In the genomic region with DNA sequence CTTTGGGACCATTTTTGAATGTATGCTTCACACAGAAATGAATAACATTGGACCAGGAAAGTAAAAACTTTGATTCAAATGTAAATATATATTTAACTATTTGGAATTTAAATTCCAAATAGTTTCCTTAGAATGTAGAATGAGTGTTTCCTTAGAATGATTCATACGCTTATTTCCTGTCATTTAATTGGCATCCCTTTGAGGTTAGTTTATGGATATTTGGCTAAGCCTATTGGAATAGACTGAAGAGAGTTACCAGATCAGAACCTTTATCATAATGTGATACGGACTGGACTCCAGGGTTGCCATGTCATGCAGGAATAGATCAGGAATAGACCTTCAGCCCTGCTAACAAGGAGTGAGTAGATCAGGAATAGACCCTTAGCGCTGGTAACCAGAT, we compare ENCODE assay signal across 22 cellular contexts.
DNase-seq lines count a peak whose midpoint lies in the region; ATAC-seq, FAIRE-seq and TF ChIP-seq lines count a peak whose summit lies in the region.
"Had no signal": no experiment of that assay in that cellular context is flagged by ENCODE, and none has a peak within 500 bp of the region (broad histone marks: within the 10 kb centered on the region; RNA-seq: fewer than 3 reads in every experiment).

No MANE protein-coding gene starts in this region.

- H3K9me1 ChIP-seq in IMR-90 (ENCODE audit: insufficient read depth, low read length): no peaks in the 10 kb centered on the region

- TF ChIP-seq POLR2A in IMR-90 (IDR thresholded peaks at IDR 0.05; ENCODE audit: low read depth, low read length): no peak

- H3K4me3 ChIP-seq in IMR-90 (ENCODE audit: insufficient read depth, low read depth, low read length): no peak overlapping the region
- H3K4me3 ChIP-seq in fibroblast of lung (replicated peaks in 1 of 4; ENCODE audit: control extremely low read depth in 1 of 4, insufficient read depth in 1 of 4, low read depth in 3 of 4, low read length in 4 of 4): no peak overlapping the region
- H3K4me3 ChIP-seq in skeletal muscle satellite cell (ENCODE audit: low read length): no peak overlapping the region
- H3K4me3 ChIP-seq in kidney (ENCODE audit: low read length in 2 of 2): no peak overlapping the region

- H4K5ac ChIP-seq in IMR-90 (ENCODE audit: low read depth, low read length): peak overlapping the region; percentile 84; the same call in 1 of the 2 replicates

- no TSS peak for BruUV-seq in IMR-90 (replicated peaks; lab: Mats Ljungman, UMichigan)

- FAIRE-seq in kidney (lab: Jason Lieb, UNC): no peak
- FAIRE-seq: A204.1, HTR-8/SVneo had no signal

- H3K23ac ChIP-seq in IMR-90 (ENCODE audit: low read depth, low read length): peak overlapping the region; percentile 22; the same call in 1 of the 2 replicates

- H3K4me1 ChIP-seq in IMR-90 (ENCODE audit: control insufficient read depth, insufficient read depth, low read length) (peaks cover 2% of the 10 kb centered on the region; the same call in 1 of the 2 replicates), fibroblast of lung (ENCODE audit: control insufficient read depth, extremely low read depth, insufficient read depth, low read length) (no peaks in the 10 kb centered on the region), skeletal muscle satellite cell (ENCODE audit: control insufficient read depth, insufficient read depth, low read length) (peaks cover 3% of the 10 kb centered on the region), kidney (ENCODE audit: control insufficient read depth in 1 of 2, insufficient read depth in 1 of 2, low read depth in 1 of 2, low read length in 2 of 2) (no peaks in the 10 kb centered on the region)

- peaks cover 2% of the 10 kb centered on the region; the same call in 1 of the 2 replicates for H3K9me3 ChIP-seq in IMR-90 (ENCODE audit: control insufficient read depth, insufficient read depth, low read length)
- H3K9me3 ChIP-seq in fibroblast of lung (ENCODE audit: control insufficient read depth, insufficient read depth, low read depth, low read length): no peaks in the 10 kb centered on the region
- H3K9me3 ChIP-seq in skeletal muscle satellite cell (replicated peaks; ENCODE audit: low read length): no peaks in the 10 kb centered on the region
- no peaks in the 10 kb centered on the region for H3K9me3 ChIP-seq in kidney (ENCODE audit: control insufficient read depth in 1 of 2, low read length in 2 of 2)

- POLR2A ChIA-PET in IMR-90 (lab: Charles Lee; ENCODE audit: unreplicated experiment): no interaction called here

- H3K9ac ChIP-seq in IMR-90 (ENCODE audit: low read depth, low read length) (no peak overlapping the region), fibroblast of lung (ENCODE audit: insufficient read depth, low read length) (no peak overlapping the region), skeletal muscle satellite cell (ENCODE audit: low read depth, low read length) (no peak overlapping the region), kidney (ENCODE audit: low read length in 2 of 2) (no peak overlapping the region)

- no peak overlapping the region for H2AK9ac ChIP-seq in IMR-90 (replicated peaks; ENCODE audit: low read depth, low read length, poor library complexity)

- intact Hi-C loops in IMR-90 (cut with micrococcal nuclease): loop anchor here (5.0 kb wide), 1 partner anchor 94 kb away; no protein-coding TSS in a partner anchor
- intact Hi-C loops in kidney (cut with DNase I): no loop called here

- peak; percentile 16 for DNase-seq in EL
- DNase-seq in IMR-90: peak; percentile 47
- peak in 1 of 2 donors; percentile 48 for DNase-seq in fibroblast of lung (ENCODE audit: low read depth in 2 of 2)
- no peak for DNase-seq in DMS114 treated with DMSO at 0.1 percent for 48 hours (lab: John Stamatoyannopoulos, UW; ENCODE audit: unreplicated experiment)
- no peak for DNase-seq in SK-N-DZ (ENCODE audit: low spot score)
- DNase-seq in kidney: no peak
- DNase-seq: CD4-positive, CD25-positive, alpha-beta regulatory T cell; DMS153; GDM1; H9; NCI-H1105; NCI-H146; NCI-H2029 treated with DMSO at 0.1 percent for 48 hours; NCI-H226; NCI-H510A treated with DMSO at 0.1 percent for 48 hours; NCI-H748 treated with DMSO at 0.1 percent for 48 hours; T-helper 1 cell had no signal

- H2AK5ac ChIP-seq in IMR-90 (ENCODE audit: low read depth, low read length): no peak overlapping the region

- peak overlapping the region; percentile 94 for H2BK120ac ChIP-seq in IMR-90 (ENCODE audit: low read depth, low read length)

- H3K56ac ChIP-seq in IMR-90 (ENCODE audit: extremely low read depth, insufficient read depth, low read length): peak overlapping the region; percentile 9; the same call in 1 of the 2 replicates

- H3K79me1 ChIP-seq in IMR-90 (ENCODE audit: low read depth in 1 of 2, low read length in 2 of 2): no peaks in the 10 kb centered on the region

- peak overlapping the region; percentile 67 for H3K4ac ChIP-seq in IMR-90 (ENCODE audit: low read depth, low read length)

- peak overlapping the region; percentile 50; the same call in 1 of the 2 replicates for H3K14ac ChIP-seq in IMR-90 (replicated peaks; ENCODE audit: low read depth, low read length)

- peak overlapping the region; percentile 80; the same call in 1 of the 2 replicates for H2BK20ac ChIP-seq in IMR-90 (ENCODE audit: low read depth, low read length)

- H3K27me3 ChIP-seq in IMR-90 (ENCODE audit: control insufficient read depth, insufficient read depth, low read length) (no peaks in the 10 kb centered on the region), fibroblast of lung (ENCODE audit: control insufficient read depth, insufficient read depth, low read length) (no peaks in the 10 kb centered on the region), skeletal muscle satellite cell (ENCODE audit: control insufficient read depth, insufficient read depth, low read length) (no peaks in the 10 kb centered on the region)

- peak overlapping the region; percentile 73; the same call in 1 of the 2 replicates for H3K27ac ChIP-seq in IMR-90 (ENCODE audit: insufficient read depth, low read length)
- no peak overlapping the region for H3K27ac ChIP-seq in fibroblast of lung (ENCODE audit: insufficient read depth, low read length)
- no peak overlapping the region for H3K27ac ChIP-seq in kidney (ENCODE audit: low read depth in 2 of 2, low read length in 2 of 2)
- H3K27ac ChIP-seq: HL-60 had no signal

- H3K18ac ChIP-seq in IMR-90 (ENCODE audit: low read depth, low read length): peak overlapping the region; percentile 95; the same call in 1 of the 2 replicates

- H3K4me2 ChIP-seq in IMR-90 (ENCODE audit: low read depth, low read length) (peak overlapping the region; percentile 61; the same call in 1 of the 2 replicates), fibroblast of lung (ENCODE audit: extremely low read depth, insufficient read depth, low read length) (no peak overlapping the region), skeletal muscle satellite cell (ENCODE audit: low read length) (peak overlapping the region; percentile 19)

- TF ChIP-seq CTCF in IMR-90 (conservative IDR thresholded peaks at IDR 0.05; ENCODE audit: low read depth, low read length) (no peak), fibroblast of lung (conservative IDR thresholded peaks at IDR 0.05 in 1 of 2, IDR thresholded peaks at IDR 0.05 in 1 of 2; ENCODE audit: low read depth in 1 of 2, low read length in 2 of 2) (no peak), kidney (IDR thresholded peaks at IDR 0.05; ENCODE audit: borderline replicate concordance, extremely low read depth, insufficient read depth) (no peak)

- no peak for TF ChIP-seq RAD21 in IMR-90 (IDR thresholded peaks at IDR 0.05; ENCODE audit: low read length)

- WGBS in IMR-90 (ENCODE audit: extremely low coverage in 2 of 2, insufficient read length in 1 of 2), 2 experiments: 100% methylated on average over 1 of the region's 3 CpGs; no CpG with 5 or more reads in 1 of the 2 experiments

- peak; percentile 75 for ATAC-seq in IMR-90 (ENCODE audit: low read depth)
- ATAC-seq: Panc1 had no signal

- no peaks in the 10 kb centered on the region for H3K36me3 ChIP-seq in IMR-90 (ENCODE audit: control insufficient read depth, insufficient read depth, low read length)
- no peaks in the 10 kb centered on the region for H3K36me3 ChIP-seq in fibroblast of lung (ENCODE audit: control insufficient read depth, insufficient read depth, low read length)
- H3K36me3 ChIP-seq in skeletal muscle satellite cell (ENCODE audit: insufficient read depth, low read length): no peaks in the 10 kb centered on the region
- no peaks in the 10 kb centered on the region for H3K36me3 ChIP-seq in kidney (ENCODE audit: control insufficient read depth in 1 of 2, insufficient read depth in 2 of 2, low read length in 2 of 2)

- in situ Hi-C loops in IMR-90 (cut with MboI; ENCODE audit: low sequenced_read_pairs): no loop called here

- H2BK15ac ChIP-seq in IMR-90 (ENCODE audit: low read depth, low read length): no peak overlapping the region

- H4K20me1 ChIP-seq in IMR-90 (ENCODE audit: insufficient read depth, low read length) (no peaks in the 10 kb centered on the region), fibroblast of lung (ENCODE audit: control insufficient read depth, extremely low read depth, insufficient read depth, low read length) (no peaks in the 10 kb centered on the region)

- peak overlapping the region; percentile 80 for H2BK5ac ChIP-seq in IMR-90 (ENCODE audit: low read depth, low read length, poor library complexity, severe bottlenecking)

- dilution Hi-C loops in IMR-90 (cut with HindIII; ENCODE audit: low sequenced_read_pairs, unreplicated experiment): no loop called here

- CTCF ChIA-PET in IMR-90 (lab: Yijun Ruan, JAX): no interaction called here

- H4K91ac ChIP-seq in IMR-90 (ENCODE audit: insufficient read depth, low read depth, low read length): peak overlapping the region; percentile 59

- H3K79me2 ChIP-seq in fibroblast of lung (ENCODE audit: control insufficient read depth, insufficient read depth, low read length): no peaks in the 10 kb centered on the region

- H2AFZ ChIP-seq in IMR-90 (replicated peaks; ENCODE audit: low read length, poor library complexity): peak overlapping the region; percentile 58
- peak overlapping the region; percentile 33 for H2AFZ ChIP-seq in fibroblast of lung (ENCODE audit: low read length)

- peak overlapping the region; percentile 7 to 67; a peak in 2 of 4 replicates for H4K8ac ChIP-seq in IMR-90 (ENCODE audit: low read depth in 2 of 2, low read length in 2 of 2)

TF ChIP-seq in IMR-90, 13 proteins besides CTCF, POLR2A, EP300 and RAD21 (continues in another document):
- no peak for TF ChIP-seq ELK1 (IDR thresholded peaks at IDR 0.05; ENCODE audit: borderline replicate concordance, low read depth, low read length)
- no peak for TF ChIP-seq MXI1 (IDR thresholded peaks at IDR 0.05; ENCODE audit: borderline replicate concordance, low read depth, low read length)
- no peak for TF ChIP-seq BHLHE40 (IDR thresholded peaks at IDR 0.05; ENCODE audit: low read depth, low read length)

Comparison
In these comparisons a context has a peak if more than half of its experiments do, and no peak if none do; other contexts are left out.
1. DNase-seq: peak in EL (single experiment) and IMR-90 (single experiment); none in DMS114 treated with DMSO at 0.1 percent for 48 hours (single experiment), SK-N-DZ (single experiment) and kidney (single experiment).